Comparison of ENCODE assay signal across 17 cellular contexts in genomic region chr3:161149529-161149928, GRCh38. TPM values are rescaled to one million over a fixed set of nuclear protein-coding genes. Genes with fewer than 3 reads are reported as not detected.
DNase-seq lines count a peak whose midpoint lies in the region; ATAC-seq and TF ChIP-seq lines count a peak whose summit lies in the region.
"Had no signal": no experiment of that assay in that cellular context is flagged by ENCODE, and none has a peak within 500 bp of the region (broad histone marks: within the 10 kb centered on the region; RNA-seq: fewer than 3 reads in every experiment).

No MANE protein-coding gene starts in this region.

- H3K27me3 ChIP-seq in adipocyte (replicated peaks; ENCODE audit: control insufficient read depth, insufficient read depth, low read length), result no peaks in the 10 kb centered on the region
- no peaks in the 10 kb centered on the region for H3K27me3 ChIP-seq in spleen (replicated peaks in 1 of 7)
- H3K27me3 ChIP-seq: adrenal gland, testis had no signal

- intact Hi-C loops in left colon (cut with DNase I, micrococcal nuclease), result no loop called here
- intact Hi-C loops in spleen (cut with DNase I; ENCODE audit: low total_unique reads), result no loop called here

- no peak overlapping the region for H3K9ac ChIP-seq in adipocyte (ENCODE audit: low read length)

- DNase-seq in EL (peak; percentile 53), MV-4-11 (lab: John Stamatoyannopoulos, UW) (peak; percentile 48), adipocyte (ENCODE audit: low read depth) (peak; percentile 62), fibroblast of the conjunctiva (ENCODE audit: low read depth) (peak; percentile 35), left colon (no peak), NCI-H1436 treated with DMSO at 0.1 percent for 48 hours (lab: John Stamatoyannopoulos, UW) (no peak), spleen (no peak)
- DNase-seq in activated naive CD4-positive, alpha-beta T cell treated with anti-CD3 and anti-CD28 coated beads, Interleukin-2, amount 50 U/mL, for 16 hours, result no peak
- DNase-seq: adrenal gland, COR-L47, naive B cell, small intestine, T-helper 2 cell, testis had no signal

- ATAC-seq in left colon, result no peak
- ATAC-seq: activated CD4-positive, CD25-positive, alpha-beta regulatory T cell treated with anti-CD3 and anti-CD28 coated beads, Interleukin-2, amount 50 U/mL, for 24 hours; activated T-helper 17 cell treated with anti-CD3 and anti-CD28 coated beads, Interleukin-2, amount 50 U/mL, for 72 hours had no signal

- no peaks in the 10 kb centered on the region for H3K9me3 ChIP-seq in adipocyte (ENCODE audit: control insufficient read depth, low read length)
- H3K9me3 ChIP-seq in spleen, result no peaks in the 10 kb centered on the region
- H3K9me3 ChIP-seq: adrenal gland, testis had no signal

- H3K4me1 ChIP-seq in adipocyte (ENCODE audit: control insufficient read depth, insufficient read depth, low read length), result peaks cover 15% of the 10 kb centered on the region
- no peaks in the 10 kb centered on the region for H3K4me1 ChIP-seq in spleen
- H3K4me1 ChIP-seq: adrenal gland, testis had no signal

- TF ChIP-seq CTCF in spleen (IDR thresholded peaks at IDR 0.05 in 8 of 11, conservative IDR thresholded peaks at IDR 0.05 in 3 of 11), result no peak

- no peaks in the 10 kb centered on the region for H3K36me3 ChIP-seq in adipocyte (ENCODE audit: control insufficient read depth, insufficient read depth, low read length, severe bottlenecking)
- no peaks in the 10 kb centered on the region for H3K36me3 ChIP-seq in spleen
- H3K36me3 ChIP-seq: adrenal gland had no signal

- TF ChIP-seq POLR2A in spleen (IDR thresholded peaks at IDR 0.05), result no peak

- no peak overlapping the region for H3K27ac ChIP-seq in spleen
- H3K27ac ChIP-seq: adrenal gland, testis had no signal

- WGBS in spleen, 5 donors, result 29 to 79% (median 39%) methylated on average over 1 of the region's 1 CpG

- H3K4me3 ChIP-seq in adipocyte (ENCODE audit: low read length), result no peak overlapping the region
- no peak overlapping the region for H3K4me3 ChIP-seq in spleen
- H3K4me3 ChIP-seq: adrenal gland, testis had no signal

RNA-seq across cellular contexts. Expression of gene B3GALNT1, which starts 44.4 kb away (rescaled TPM):
- total RNA-seq in left colon (1 to 10 TPM in 1 of 2 donors, under 1 TPM in 1; 0.37 to 1.4 TPM), spleen (10 to 100 TPM in 4 of 7 donors, 1 to 10 TPM in 3; 7.1 to 10.9 (median 10.2) TPM)
- polyA plus RNA-seq in spleen, result 1 to 10 TPM; 2.4 to 3.1 (median 3.0) TPM
- total RNA-seq: G401 had no signal

Comparison
In these comparisons a context has a peak if more than half of its experiments do, and no peak if none do; other contexts are left out.
1. DNase-seq: peak in EL (single experiment), MV-4-11 (single experiment), adipocyte (single experiment) and fibroblast of the conjunctiva (single experiment); none in left colon (0 of 2), activated naive CD4-positive, alpha-beta T cell treated with anti-CD3 and anti-CD28 coated beads, Interleukin-2, amount 50 U/mL, for 16 hours (single experiment), NCI-H1436 treated with DMSO at 0.1 percent for 48 hours (single experiment) and spleen (single experiment).